In the genomic region with DNA sequence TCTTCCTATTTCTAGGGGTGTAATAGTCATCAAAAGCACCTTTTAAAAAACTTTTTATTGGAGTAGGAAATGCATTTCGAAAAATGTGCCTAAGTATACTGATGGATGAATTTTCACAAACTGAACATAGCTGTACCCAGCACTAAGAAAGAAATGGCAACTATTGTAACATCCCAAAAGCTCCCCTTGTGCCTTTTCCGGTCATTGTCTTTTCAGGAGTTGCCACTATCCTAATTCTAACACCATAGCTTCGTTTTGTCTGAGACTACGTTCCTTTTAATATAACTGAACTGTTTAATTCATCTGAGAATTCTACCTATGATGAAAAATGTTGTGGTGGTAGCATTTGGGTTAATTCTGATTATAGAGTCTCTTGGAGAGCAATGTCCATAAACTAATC, we compare ENCODE assay signal across 11 cellular contexts. TPM values are rescaled to one million over a fixed set of nuclear protein-coding genes. Genes with fewer than 3 reads are reported as not detected.
DNase-seq lines count a peak whose midpoint lies in the region; ATAC-seq and TF ChIP-seq lines count a peak whose summit lies in the region.
"Had no signal": no experiment of that assay in that cellular context is flagged by ENCODE, and none has a peak within 500 bp of the region (broad histone marks: within the 10 kb centered on the region; RNA-seq: fewer than 3 reads in every experiment).

No MANE protein-coding gene starts in this region.

- no peaks in the 10 kb centered on the region for H3F3A ChIP-seq in OCI-LY1 (ENCODE audit: insufficient read depth, low read length)

- TF ChIP-seq CTCF in OCI-LY1 (IDR thresholded peaks at IDR 0.05; ENCODE audit: low read length): no peak
- no peak for TF ChIP-seq CTCF in endothelial cell (IDR thresholded peaks at IDR 0.05; ENCODE audit: unreplicated experiment)
- no peak for TF ChIP-seq CTCF in psoas muscle (IDR thresholded peaks at IDR 0.05)

- H3K36me3 ChIP-seq in OCI-LY1 (ENCODE audit: insufficient read depth, low read length): peaks cover 26% of the 10 kb centered on the region
- H3K36me3 ChIP-seq in psoas muscle (ENCODE audit: insufficient read depth in 1 of 2, low read depth in 1 of 2): peaks cover 0 to 38% of the 10 kb centered on the region in 2 donors

- H4K20me1 ChIP-seq in OCI-LY1 (ENCODE audit: insufficient read depth, low read length): no peaks in the 10 kb centered on the region

- H3K9me2 ChIP-seq in OCI-LY1 (ENCODE audit: low read depth, low read length): no peaks in the 10 kb centered on the region

- ATAC-seq in psoas muscle: no peak
- no peak for ATAC-seq in left colon

- H3K27me3 Mint-ChIP-seq in T-helper 2 cell treated with Interferon-gamma antibody and Interleukin-4, amounts not matched to agents 5 μg/mL and 100 μg/mL, for 36 hours (ENCODE audit: low read depth): no peaks in the 10 kb centered on the region
- H3K27me3 Mint-ChIP-seq in endothelial cell (ENCODE audit: unreplicated experiment): peaks cover 5% of the 10 kb centered on the region

- intact Hi-C loops in psoas muscle (cut with DNase I) (no loop called here), left colon (cut with DNase I, micrococcal nuclease) (no loop called here)

- peaks cover 19% of the 10 kb centered on the region for H3K36me3 Mint-ChIP-seq in T-helper 2 cell treated with Interferon-gamma antibody and Interleukin-4, amounts not matched to agents 5 μg/mL and 100 μg/mL, for 36 hours (ENCODE audit: low read depth)
- H3K36me3 Mint-ChIP-seq in endothelial cell (ENCODE audit: low read depth, unreplicated experiment): peaks cover 7% of the 10 kb centered on the region

- DNase-seq in T-helper 2 cell treated with Interferon-gamma antibody and Interleukin-4, amounts not matched to agents 5 μg/mL and 100 μg/mL, for 36 hours (ENCODE audit: low spot score): no peak
- DNase-seq in T-helper 2 cell (no peak), endothelial cell (ENCODE audit: low spot score) (no peak), psoas muscle (no peak), NOMO-1 treated with dmso at 0.1 percent for 144 hours (lab: John Stamatoyannopoulos, UW; ENCODE audit: unreplicated experiment) (no peak), NCI-H1092 treated with DMSO at 0.1 percent for 48 hours (lab: John Stamatoyannopoulos, UW) (no peak), left colon (no peak)
- DNase-seq: NCI-H1694 treated with DMSO at 0.1 percent for 48 hours, SJCRH30 had no signal

- no peaks in the 10 kb centered on the region for H3K27me3 ChIP-seq in OCI-LY1 (ENCODE audit: insufficient read depth, low read length)
- H3K27me3 ChIP-seq in psoas muscle (ENCODE audit: insufficient read depth in 3 of 3, low read length in 2 of 3): no peaks in the 10 kb centered on the region
- H3K27me3 ChIP-seq: SJCRH30 had no signal

- H3K4me1 ChIP-seq in OCI-LY1 (ENCODE audit: insufficient read depth, low read length, severe bottlenecking) (peaks cover 31% of the 10 kb centered on the region), psoas muscle (peaks cover 36% of the 10 kb centered on the region)

- 72 to 80% (median 76%) methylated on average over 4 of the region's 4 CpGs for WGBS in psoas muscle, 3 donors

- no peak overlapping the region for H2AFZ ChIP-seq in OCI-LY1 (ENCODE audit: low read length)

- peaks cover 29% of the 10 kb centered on the region for H3K4me1 Mint-ChIP-seq in T-helper 2 cell treated with Interferon-gamma antibody and Interleukin-4, amounts not matched to agents 5 μg/mL and 100 μg/mL, for 36 hours (ENCODE audit: low read depth)
- H3K4me1 Mint-ChIP-seq in endothelial cell (ENCODE audit: unreplicated experiment): peaks cover 15% of the 10 kb centered on the region

- H3K4me2 ChIP-seq in OCI-LY1 (ENCODE audit: low read length): peak overlapping the region; percentile 97

- H3K4me3 ChIP-seq in OCI-LY1 (ENCODE audit: low read depth, low read length, poor library complexity, severe bottlenecking): peak overlapping the region; percentile 82
- peak overlapping the region; percentile 97 for H3K4me3 ChIP-seq in psoas muscle
- H3K4me3 ChIP-seq: SJCRH30 had no signal

- peak overlapping the region; percentile 25 for H3K4me3 Mint-ChIP-seq in T-helper 2 cell treated with Interferon-gamma antibody and Interleukin-4, amounts not matched to agents 5 μg/mL and 100 μg/mL, for 36 hours
- H3K4me3 Mint-ChIP-seq in endothelial cell (ENCODE audit: unreplicated experiment): peak overlapping the region; percentile 52

- H3K79me2 ChIP-seq in OCI-LY1 (ENCODE audit: insufficient read depth, low read length): peaks cover 23% of the 10 kb centered on the region

- no peaks in the 10 kb centered on the region for H3K9me3 Mint-ChIP-seq in T-helper 2 cell treated with Interferon-gamma antibody and Interleukin-4, amounts not matched to agents 5 μg/mL and 100 μg/mL, for 36 hours
- no peaks in the 10 kb centered on the region for H3K9me3 Mint-ChIP-seq in endothelial cell (ENCODE audit: unreplicated experiment)

- no peak overlapping the region for H3K27ac Mint-ChIP-seq in T-helper 2 cell treated with Interferon-gamma antibody and Interleukin-4, amounts not matched to agents 5 μg/mL and 100 μg/mL, for 36 hours
- peak overlapping the region; percentile 76 for H3K27ac Mint-ChIP-seq in endothelial cell (ENCODE audit: unreplicated experiment)

- H3K9me3 ChIP-seq in OCI-LY1 (ENCODE audit: low read length) (no peaks in the 10 kb centered on the region), psoas muscle (no peaks in the 10 kb centered on the region)
- H3K9me3 ChIP-seq: SJCRH30 had no signal

- peak overlapping the region; percentile 93 for H3K9ac ChIP-seq in OCI-LY1 (ENCODE audit: low read length)

- peak overlapping the region; percentile 51 for H3K27ac ChIP-seq in OCI-LY1 (ENCODE audit: low read depth, low read length, poor library complexity, severe bottlenecking)
- peak overlapping the region; percentile 99 for H3K27ac ChIP-seq in psoas muscle
- H3K27ac ChIP-seq: SJCRH30 had no signal

RNA-seq across cellular contexts. Expression of gene TIMMDC1, which starts 1.9 kb away (rescaled TPM):
- total RNA-seq in endothelial cell (ENCODE audit: unreplicated experiment): 83.0 TPM
- 100 to 1,000 TPM; 147 to 198 (median 182) TPM for total RNA-seq in psoas muscle
- polyA plus RNA-seq in psoas muscle: 100 to 1,000 TPM in 2 of 3 donors, 10 to 100 TPM in 1; 98.8 to 311 (median 197) TPM
- 10 to 100 TPM; 91.4 to 92.4 TPM for total RNA-seq in left colon

RNA-seq across cellular contexts. Expression of gene POGLUT1, which starts 31.5 kb away (rescaled TPM):
- total RNA-seq in endothelial cell (ENCODE audit: unreplicated experiment) (14.7 TPM), psoas muscle (1 to 10 TPM; 3.8 to 5.4 (median 4.4) TPM), left colon (10 to 100 TPM; 15.7 to 19.6 TPM)
- polyA plus RNA-seq in psoas muscle: 1 to 10 TPM; 3.1 to 4.3 (median 3.3) TPM

RNA-seq across cellular contexts. Expression of gene TMEM39A, which starts 36.9 kb away (rescaled TPM):
- total RNA-seq in endothelial cell (ENCODE audit: unreplicated experiment) (30.5 TPM), psoas muscle (10 to 100 TPM in 2 of 4 donors, 1 to 10 TPM in 2; 7.5 to 15.6 (median 10.1) TPM), left colon (10 to 100 TPM; 26.3 to 37.3 TPM)
- 10 to 100 TPM in 2 of 3 donors, 1 to 10 TPM in 1; 6.0 to 13.0 (median 11.0) TPM for polyA plus RNA-seq in psoas muscle

RNA-seq across cellular contexts. Expression of gene CD80, which starts 59.1 kb away (rescaled TPM):
- not detected for total RNA-seq in endothelial cell (ENCODE audit: unreplicated experiment)
- under 1 TPM in 1 of 4 donors, not detected in 3; 0.22 TPM for total RNA-seq in psoas muscle
- polyA plus RNA-seq in psoas muscle: under 1 TPM in 2 of 3 donors, not detected in 1; 0.06 to 0.07 TPM
- total RNA-seq in left colon: under 1 TPM; 0.40 to 0.98 TPM
- total RNA-seq: A172 had no signal
